In genomic region chr20:53769041-53769440, GRCh38 we compare ENCODE assay signal across 23 cellular contexts.
DNase-seq lines count a peak whose midpoint lies in the region; ATAC-seq and TF ChIP-seq lines count a peak whose summit lies in the region.
"Had no signal": no experiment of that assay in that cellular context is flagged by ENCODE, and none has a peak within 500 bp of the region (broad histone marks: within the 10 kb centered on the region; RNA-seq: fewer than 3 reads in every experiment).

No MANE protein-coding gene starts in this region.

- H3K27me3 ChIP-seq in H9 (ENCODE audit: insufficient read depth, low read length) (no peaks in the 10 kb centered on the region), Loucy (ENCODE audit: insufficient read depth, low read length, poor library complexity, severe bottlenecking) (no peaks in the 10 kb centered on the region), brain microvascular endothelial cell (replicated peaks) (no peaks in the 10 kb centered on the region), osteoblast (ENCODE audit: insufficient read depth, low read length) (no peaks in the 10 kb centered on the region), gastrocnemius medialis (no peaks in the 10 kb centered on the region)
- H3K27me3 ChIP-seq: body of pancreas, colonic mucosa, heart right ventricle, spleen, stomach had no signal

- no peak overlapping the region for H3K23ac ChIP-seq in H9 (ENCODE audit: insufficient read length, low read depth, low read length)

- no CpG with 5 or more reads among the region's 5 CpGs for WGBS in H9 (ENCODE audit: extremely low coverage, insufficient read length, low lambda C conversion rate)

- no peak for TF ChIP-seq POLR2A in gastrocnemius medialis (IDR thresholded peaks at IDR 0.05)

- H3K4me1 Mint-ChIP-seq in H9 = peaks cover 39 to 41% of the 10 kb centered on the region in 2 experiments

- H2AK5ac ChIP-seq in H9 (ENCODE audit: insufficient read length, low read length) = no peak overlapping the region

- H4K20me1 ChIP-seq in H9 (ENCODE audit: control insufficient read depth, insufficient read depth, insufficient read length) (no peaks in the 10 kb centered on the region), Loucy (ENCODE audit: insufficient read depth, low read length, poor library complexity, severe bottlenecking) (no peaks in the 10 kb centered on the region), osteoblast (ENCODE audit: insufficient read depth, low read length) (no peaks in the 10 kb centered on the region)

- H3K56ac ChIP-seq in H9 (ENCODE audit: insufficient read length, low read depth, low read length) = no peak overlapping the region

- in situ Hi-C loops in brain microvascular endothelial cell (cut with HindIII; ENCODE audit: low pct_ligation_motif_present, low sequenced_read_pairs) = no loop called here
- in situ Hi-C loops in gastrocnemius medialis (cut with MboI; ENCODE audit: low sequenced_read_pairs in 4 of 4) = no loop called here

- TF ChIP-seq CTCF in H9 (conservative IDR thresholded peaks at IDR 0.05) = no peak
- TF ChIP-seq CTCF in Loucy (conservative IDR thresholded peaks at IDR 0.05; ENCODE audit: low read length) = no peak
- TF ChIP-seq CTCF in brain microvascular endothelial cell (IDR thresholded peaks at IDR 0.05; ENCODE audit: low read depth, low read length, missing control alignments) = no peak
- no peak for TF ChIP-seq CTCF in osteoblast (IDR thresholded peaks at IDR 0.05; ENCODE audit: extremely low read depth, low read depth, low read length)
- no peak for TF ChIP-seq CTCF in gastrocnemius medialis (IDR thresholded peaks at IDR 0.05 in 4 of 5, conservative IDR thresholded peaks at IDR 0.05 in 1 of 5)

- no peaks in the 10 kb centered on the region; the same call in 1 of the 2 replicates for H3K27me3 Mint-ChIP-seq in H9 (ENCODE audit: low read depth)
- H3K27me3 Mint-ChIP-seq: activated CD4-positive, alpha-beta T cell treated with anti-CD3 and anti-CD28 coated beads for 36 hours; activated naive CD8-positive, alpha-beta T cell treated with anti-CD3 and anti-CD28 coated beads for 36 hours; B cell had no signal

- no peaks in the 10 kb centered on the region for H3K9me2 ChIP-seq in Loucy (replicated peaks; ENCODE audit: low read depth, low read length)

- intact Hi-C loops in gastrocnemius medialis (cut with DNase I; ENCODE audit: low total_unique reads) = no loop called here

- H3K14ac ChIP-seq in H9 (ENCODE audit: insufficient read depth, low read length) = no peak overlapping the region

- H4K5ac ChIP-seq in H9 (ENCODE audit: insufficient read length, low read depth, low read length) = no peak overlapping the region

- H3K9ac ChIP-seq in H9 (ENCODE audit: extremely low read depth, insufficient read length, low read length) (no peak overlapping the region), Loucy (ENCODE audit: low read depth, low read length, poor library complexity, severe bottlenecking) (no peak overlapping the region)

- H3F3A ChIP-seq in Loucy (ENCODE audit: low read depth) = no peaks in the 10 kb centered on the region

- H3K18ac ChIP-seq in H9 (ENCODE audit: insufficient read length, low read depth, low read length) = no peak overlapping the region

- no peak overlapping the region for H3K4me3 Mint-ChIP-seq in H9
- H3K4me3 Mint-ChIP-seq: activated CD4-positive, alpha-beta T cell treated with anti-CD3 and anti-CD28 coated beads for 36 hours; activated naive CD8-positive, alpha-beta T cell treated with anti-CD3 and anti-CD28 coated beads for 36 hours; B cell had no signal

- no peak overlapping the region for H2BK120ac ChIP-seq in H9 (ENCODE audit: low read depth, low read length, poor library complexity, severe bottlenecking)

- no peak overlapping the region for H2BK15ac ChIP-seq in H9 (ENCODE audit: low read depth, low read length)

- H3K4me2 ChIP-seq in H9 (ENCODE audit: insufficient read depth, insufficient read length, low read length) = no peak overlapping the region
- H3K4me2 ChIP-seq in Loucy (ENCODE audit: low read depth, low read length, poor library complexity, severe bottlenecking) = no peak overlapping the region
- H3K4me2 ChIP-seq in osteoblast (ENCODE audit: insufficient read depth, low read length) = peak overlapping the region; percentile 40

- H3K27ac Mint-ChIP-seq in H9 = peak overlapping the region in 2 of 3 experiments; percentile 11 to 27; a peak in 4 of 7 replicates
- H3K27ac Mint-ChIP-seq: activated CD4-positive, alpha-beta T cell treated with anti-CD3 and anti-CD28 coated beads for 36 hours; activated naive CD8-positive, alpha-beta T cell treated with anti-CD3 and anti-CD28 coated beads for 36 hours; B cell had no signal

- H3K23me2 ChIP-seq in H9 (ENCODE audit: insufficient read length, low read depth, low read length, poor library complexity, severe bottlenecking) = no peaks in the 10 kb centered on the region

- no peak overlapping the region for H2BK5ac ChIP-seq in H9 (ENCODE audit: insufficient read length, low read length)

- no peaks in the 10 kb centered on the region for H3K9me3 Mint-ChIP-seq in H9
- H3K9me3 Mint-ChIP-seq: activated naive CD8-positive, alpha-beta T cell treated with anti-CD3 and anti-CD28 coated beads for 36 hours; endodermal cell had no signal

- ATAC-seq in GM21723 (IDR thresholded peaks at IDR 0.05; ENCODE audit: unreplicated experiment) = no peak
- ATAC-seq in gastrocnemius medialis = no peak
- ATAC-seq: activated CD4-positive, alpha-beta T cell treated with anti-CD3 and anti-CD28 coated beads for 36 hours; body of pancreas; heart right ventricle; mucosa of descending colon had no signal

- H3K4me1 ChIP-seq in H9 (ENCODE audit: insufficient read depth, low read length) = peaks cover 10% of the 10 kb centered on the region
- peaks cover 5% of the 10 kb centered on the region for H3K4me1 ChIP-seq in Loucy (ENCODE audit: insufficient read depth, low read length, poor library complexity, severe bottlenecking)
- peaks cover 9% of the 10 kb centered on the region for H3K4me1 ChIP-seq in osteoblast (ENCODE audit: insufficient read depth, low read length)
- peaks cover 0 to 5% of the 10 kb centered on the region in 2 donors for H3K4me1 ChIP-seq in gastrocnemius medialis
- H3K4me1 ChIP-seq: colonic mucosa had no signal

- H3K36me3 ChIP-seq in Loucy (ENCODE audit: insufficient read depth, low read length) = no peaks in the 10 kb centered on the region
- H3K36me3 ChIP-seq in brain microvascular endothelial cell (replicated peaks) = no peaks in the 10 kb centered on the region
- H3K36me3 ChIP-seq in osteoblast (ENCODE audit: insufficient read depth, low read length) = no peaks in the 10 kb centered on the region
- H3K36me3 ChIP-seq in gastrocnemius medialis = no peaks in the 10 kb centered on the region
- H3K36me3 ChIP-seq: colonic mucosa, heart right ventricle, spleen, stomach had no signal

- no peak overlapping the region for H3K4me3 ChIP-seq in Loucy (ENCODE audit: low read length, poor library complexity, severe bottlenecking)
- H3K4me3 ChIP-seq in brain microvascular endothelial cell (ENCODE audit: low read depth, low read length) = no peak overlapping the region
- no peak overlapping the region for H3K4me3 ChIP-seq in osteoblast (ENCODE audit: insufficient read depth, low read length)
- H3K4me3 ChIP-seq in gastrocnemius medialis = no peak overlapping the region
- H3K4me3 ChIP-seq: body of pancreas, colonic mucosa, heart right ventricle, mucosa of descending colon, spleen, stomach had no signal

- no peaks in the 10 kb centered on the region for H3K79me2 ChIP-seq in H9 (ENCODE audit: insufficient read depth, low read length)
- no peaks in the 10 kb centered on the region for H3K79me2 ChIP-seq in Loucy (ENCODE audit: insufficient read depth, low read length)
- H3K79me2 ChIP-seq in osteoblast (ENCODE audit: insufficient read depth, low read length) = no peaks in the 10 kb centered on the region

- H3K36me3 Mint-ChIP-seq in H9 (ENCODE audit: insufficient read depth in 1 of 3, low read depth in 3 of 3) = no peaks in the 10 kb centered on the region; a peak in 1 of 7 replicates
- H3K36me3 Mint-ChIP-seq: activated naive CD8-positive, alpha-beta T cell treated with anti-CD3 and anti-CD28 coated beads for 36 hours had no signal

- H4K8ac ChIP-seq in H9 (replicated peaks; ENCODE audit: insufficient read length, low read depth, low read length) = no peak overlapping the region

- H3K4ac ChIP-seq in H9 (ENCODE audit: low read depth, low read length) = no peak overlapping the region

- H3K79me1 ChIP-seq in H9 (ENCODE audit: insufficient read depth, low read depth, low read length, poor library complexity, severe bottlenecking) = no peaks in the 10 kb centered on the region

- no peak for DNase-seq in H9
- DNase-seq in brain microvascular endothelial cell = peak; percentile 18
- no peak for DNase-seq in osteoblast (ENCODE audit: insufficient read length, low spot score, missing footprints)
- DNase-seq in NK-92 treated with Interleukin-12 subunit alpha and Interleukin-12 subunit beta, amount 100 ng/mL, for 24 hours (lab: John Stamatoyannopoulos, UW) = no peak
- no peak for DNase-seq in ureter (ENCODE audit: low spot score)
- no peak for DNase-seq in gastrocnemius medialis
- DNase-seq: activated CD4-positive, alpha-beta T cell treated with anti-CD3 and anti-CD28 coated beads for 36 hours; activated naive CD8-positive, alpha-beta T cell treated with anti-CD3 and anti-CD28 coated beads for 36 hours; body of pancreas; Calu3; colonic mucosa; heart right ventricle; mucosa of descending colon; NCI-H1092 treated with DMSO at 0.1 percent for 48 hours; NCI-H2081; RPMI8226; spleen; stimulated activated CD4-positive, alpha-beta T cell treated with anti-CD3 and anti-CD28 coated beads, Interleukin-4, amount 100 ng/mL, for 4 hours; stomach had no signal

- no peak overlapping the region for H2BK20ac ChIP-seq in H9 (ENCODE audit: low read depth, low read length, poor library complexity, severe bottlenecking)

- H3K27ac ChIP-seq in H9 (ENCODE audit: insufficient read length, low read depth, low read length) (no peak overlapping the region), brain microvascular endothelial cell (no peak overlapping the region), osteoblast (ENCODE audit: low read depth, low read length) (peak overlapping the region; percentile 10), gastrocnemius medialis (no peak overlapping the region)
- H3K27ac ChIP-seq: body of pancreas, colonic mucosa, heart right ventricle, spleen had no signal

- H2AFZ ChIP-seq in H9 (ENCODE audit: low read length) (no peak overlapping the region), Loucy (ENCODE audit: low read length) (0 out of 2 replicates have a peak overlapping the region, but pooled peaks have one; percentile 45), osteoblast (ENCODE audit: low read length) (peak overlapping the region; percentile 81)

- H4K91ac ChIP-seq in H9 (ENCODE audit: insufficient read length, low read depth, low read length) = no peak overlapping the region

- H2BK12ac ChIP-seq in H9 (ENCODE audit: insufficient read length, low read depth, low read length) = peak overlapping the region; percentile 62

- no peak overlapping the region for H3T11ph ChIP-seq in H9 (ENCODE audit: low read length)

- H3K9me3 ChIP-seq in H9 (ENCODE audit: control insufficient read depth, low read depth, low read length) (no peaks in the 10 kb centered on the region), Loucy (ENCODE audit: insufficient read depth, low read depth, low read length) (no peaks in the 10 kb centered on the region), osteoblast (ENCODE audit: low read depth, low read length) (no peaks in the 10 kb centered on the region), gastrocnemius medialis (no peaks in the 10 kb centered on the region)
- H3K9me3 ChIP-seq: body of pancreas, colonic mucosa, heart right ventricle, mucosa of descending colon, spleen, stomach had no signal
